14 cellular contexts compared by ENCODE assay signal in the genomic region with DNA sequence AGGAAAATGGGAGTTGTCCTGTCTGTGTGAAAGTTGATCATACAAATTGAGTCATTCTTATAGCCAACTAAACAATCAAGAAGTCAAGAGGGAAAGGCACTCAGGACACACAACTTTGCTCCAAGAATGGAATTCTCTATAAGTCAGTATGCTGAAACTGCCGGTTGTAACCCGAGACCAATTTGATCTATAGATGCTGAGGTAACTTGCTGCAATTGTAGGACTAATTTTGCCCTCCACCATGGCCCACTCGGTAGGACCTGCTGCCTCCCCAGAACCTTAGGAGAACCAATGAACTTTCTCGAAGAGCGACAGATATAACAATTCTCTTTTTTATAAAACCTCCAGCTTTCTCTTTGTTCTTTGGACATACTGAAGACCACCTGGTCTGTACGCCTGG.
DNase-seq lines count a peak whose midpoint lies in the region; ATAC-seq and TF ChIP-seq lines count a peak whose summit lies in the region.
"Had no signal": no experiment of that assay in that cellular context is flagged by ENCODE, and none has a peak within 500 bp of the region (broad histone marks: within the 10 kb centered on the region; RNA-seq: fewer than 3 reads in every experiment).

No MANE protein-coding gene starts in this region.

- WGBS in HUES64 = 81% methylated on average over 6 of the region's 6 CpGs

- DNase-seq in Calu3 (no peak), mesothelial cell of epicardium (ENCODE audit: low spot score in 2 of 2, unreplicated experiment in 2 of 2) (no peak), activated gamma-delta T cell (lab: John Stamatoyannopoulos, UW) (no peak), GOT3 (lab: John Stamatoyannopoulos, UW) (no peak)
- no peak for DNase-seq in activated T-helper 1 cell treated with anti-CD3 and anti-CD28 coated beads, Interleukin-12 subunit alpha, Interleukin-12 subunit beta, Interleukin-2, Interleukin-4 antibody, amounts not matched to agents 30 ng/mL and 10 ng/mL and 1 ng/mL, durations not matched to agents 14 hours and 24 hours and 36 hours (ENCODE audit: low spot score)
- DNase-seq in activated CD4-positive, CD25-positive, alpha-beta regulatory T cell (lab: John Stamatoyannopoulos, UW) = no peak
- DNase-seq: activated CD4-positive, alpha-beta T cell treated with anti-CD3 and anti-CD28 coated beads, Interleukin-2, amount 50 U/mL, for 48 hours; amygdala; foreskin fibroblast; kidney glomerular epithelial cell; NCI-H2081 had no signal

- CTCF ChIA-PET in Calu3 (lab: Charles Lee) = interaction anchor here (0.7 kb wide), 1 partner anchor 413 kb away, joined by 5 read pairs; no protein-coding TSS in a partner anchor

- H3K27ac Mint-ChIP-seq in Calu3 (ENCODE audit: unreplicated experiment) (no peak overlapping the region), mesothelial cell of epicardium (no peak overlapping the region)
- H3K27ac Mint-ChIP-seq in activated T-helper 1 cell treated with anti-CD3 and anti-CD28 coated beads, Interleukin-12 subunit alpha, Interleukin-12 subunit beta, Interleukin-2, Interleukin-4 antibody, amounts not matched to agents 30 ng/mL and 10 ng/mL and 1 ng/mL, durations not matched to agents 14 hours and 24 hours and 36 hours = no peak overlapping the region

- H3K4me3 ChIP-seq in HUES64 (ENCODE audit: low read length) = peak overlapping the region; percentile 93
- H3K4me3 ChIP-seq: thoracic aorta had no signal

- H3K4me3 Mint-ChIP-seq in Calu3 (ENCODE audit: low read depth, unreplicated experiment) (peak overlapping the region; percentile 89), mesothelial cell of epicardium (peak overlapping the region; percentile 94)
- peak overlapping the region; percentile 95 for H3K4me3 Mint-ChIP-seq in activated T-helper 1 cell treated with anti-CD3 and anti-CD28 coated beads, Interleukin-12 subunit alpha, Interleukin-12 subunit beta, Interleukin-2, Interleukin-4 antibody, amounts not matched to agents 30 ng/mL and 10 ng/mL and 1 ng/mL, durations not matched to agents 14 hours and 24 hours and 36 hours

- no peak for ATAC-seq in GM18909 (IDR thresholded peaks at IDR 0.05; ENCODE audit: poor library complexity, unreplicated experiment)

- intact Hi-C loops in Calu3 (cut with micrococcal nuclease; ENCODE audit: unreplicated experiment) = no loop called here
- intact Hi-C loops in activated T-helper 1 cell treated with anti-CD3 and anti-CD28 coated beads, Interleukin-12 subunit alpha, Interleukin-12 subunit beta, Interleukin-2, Interleukin-4 antibody, amounts not matched to agents 30 ng/mL and 10 ng/mL and 1 ng/mL, durations not matched to agents 14 hours and 24 hours and 36 hours (cut with micrococcal nuclease) = loop anchor here (5.0 kb wide), 5 partner anchors 366 to 1344 kb away; partner anchors contain the start of genes MTMR6 and RNF6

- H3K27me3 Mint-ChIP-seq in Calu3 (ENCODE audit: unreplicated experiment) (no peaks in the 10 kb centered on the region), mesothelial cell of epicardium (ENCODE audit: low read depth) (no peaks in the 10 kb centered on the region)
- no peaks in the 10 kb centered on the region for H3K27me3 Mint-ChIP-seq in activated T-helper 1 cell treated with anti-CD3 and anti-CD28 coated beads, Interleukin-12 subunit alpha, Interleukin-12 subunit beta, Interleukin-2, Interleukin-4 antibody, amounts not matched to agents 30 ng/mL and 10 ng/mL and 1 ng/mL, durations not matched to agents 14 hours and 24 hours and 36 hours (ENCODE audit: insufficient read depth)

- H3K36me3 ChIP-seq in HUES64 (ENCODE audit: insufficient read depth, low read length) = no peaks in the 10 kb centered on the region
- H3K36me3 ChIP-seq: thoracic aorta had no signal

- peaks cover 16% of the 10 kb centered on the region for H3K36me3 Mint-ChIP-seq in Calu3 (ENCODE audit: insufficient read depth, unreplicated experiment)
- peaks cover 4% of the 10 kb centered on the region for H3K36me3 Mint-ChIP-seq in activated T-helper 1 cell treated with anti-CD3 and anti-CD28 coated beads, Interleukin-12 subunit alpha, Interleukin-12 subunit beta, Interleukin-2, Interleukin-4 antibody, amounts not matched to agents 30 ng/mL and 10 ng/mL and 1 ng/mL, durations not matched to agents 14 hours and 24 hours and 36 hours (ENCODE audit: low read depth)
- no peaks in the 10 kb centered on the region for H3K36me3 Mint-ChIP-seq in mesothelial cell of epicardium

- no peak for TF ChIP-seq CTCF in Calu3 (IDR thresholded peaks at IDR 0.05; ENCODE audit: unreplicated experiment)
- no peak for TF ChIP-seq CTCF in mesothelial cell of epicardium (IDR thresholded peaks at IDR 0.05; ENCODE audit: unreplicated experiment)

- no peak overlapping the region for H3K27ac ChIP-seq in HUES64 (ENCODE audit: low read depth, low read length)
- H3K27ac ChIP-seq: thoracic aorta had no signal

- H3K9ac ChIP-seq in HUES64 (ENCODE audit: low read depth, low read length) = 0 out of 2 replicates have a peak overlapping the region, but pooled peaks have one; percentile 88

- peaks cover 11% of the 10 kb centered on the region for H3K4me1 ChIP-seq in HUES64 (ENCODE audit: insufficient read depth, low read length)

- H3K9me3 Mint-ChIP-seq in Calu3 (ENCODE audit: low read depth, unreplicated experiment) (no peaks in the 10 kb centered on the region), mesothelial cell of epicardium (no peaks in the 10 kb centered on the region)
- H3K9me3 Mint-ChIP-seq in activated T-helper 1 cell treated with anti-CD3 and anti-CD28 coated beads, Interleukin-12 subunit alpha, Interleukin-12 subunit beta, Interleukin-2, Interleukin-4 antibody, amounts not matched to agents 30 ng/mL and 10 ng/mL and 1 ng/mL, durations not matched to agents 14 hours and 24 hours and 36 hours = no peaks in the 10 kb centered on the region

- no TSS peak for BruUV-seq in Calu3 (replicated peaks; lab: Mats Ljungman, UMichigan)

- H3K9me3 ChIP-seq in HUES64 (ENCODE audit: insufficient read depth, low read depth, low read length) = no peaks in the 10 kb centered on the region
- H3K9me3 ChIP-seq: thoracic aorta had no signal

- H3K4me1 Mint-ChIP-seq in Calu3 (ENCODE audit: low read depth, unreplicated experiment) = peaks cover 9% of the 10 kb centered on the region
- peaks cover 15% of the 10 kb centered on the region for H3K4me1 Mint-ChIP-seq in activated T-helper 1 cell treated with anti-CD3 and anti-CD28 coated beads, Interleukin-12 subunit alpha, Interleukin-12 subunit beta, Interleukin-2, Interleukin-4 antibody, amounts not matched to agents 30 ng/mL and 10 ng/mL and 1 ng/mL, durations not matched to agents 14 hours and 24 hours and 36 hours (ENCODE audit: low read depth)
- H3K4me1 Mint-ChIP-seq in mesothelial cell of epicardium = peaks cover 18% of the 10 kb centered on the region

- no peaks in the 10 kb centered on the region for H3K27me3 ChIP-seq in HUES64 (ENCODE audit: insufficient read depth, low read length)
